In genomic region chr10:78964952-78965633, GRCh38 we compare ENCODE assay signal across 9 cellular contexts.
DNase-seq lines count a peak whose midpoint lies in the region; ATAC-seq and TF ChIP-seq lines count a peak whose summit lies in the region.
"Had no signal": no experiment of that assay in that cellular context is flagged by ENCODE, and none has a peak within 500 bp of the region (broad histone marks: within the 10 kb centered on the region; RNA-seq: fewer than 3 reads in every experiment).

No MANE protein-coding gene starts in this region.

- no peaks in the 10 kb centered on the region for H3K79me2 ChIP-seq in GM23338 (replicated peaks; ENCODE audit: insufficient read depth)
- H3K79me2 ChIP-seq in PC-3 (ENCODE audit: low read length), result no peaks in the 10 kb centered on the region

- intact Hi-C loops in PC-3 (cut with micrococcal nuclease), result loop anchor here (1.0 to 2.0 kb wide), 7 partner anchors 8 to 230 kb away; no protein-coding TSS in a partner anchor

- H3K27me3 Mint-ChIP-seq in GM23338 (ENCODE audit: insufficient read depth, low read depth, poor library complexity), result peaks cover 22% of the 10 kb centered on the region
- no peaks in the 10 kb centered on the region for H3K27me3 Mint-ChIP-seq in stimulated activated naive CD8-positive, alpha-beta T cell treated with anti-CD3 and anti-CD28 coated beads, Interleukin-15, amount 100 ng/mL, for 72 hours

- TF ChIP-seq CTCF in GM23338 (conservative IDR thresholded peaks at IDR 0.05; ENCODE audit: low read depth in 2 of 2) (0 out of 4 replicates have a peak, but pooled peaks of 1 of the 2 experiments have one; percentile 2), PC-3 (conservative IDR thresholded peaks at IDR 0.05; ENCODE audit: low read depth, low read length) (no peak), epithelial cell of proximal tubule (conservative IDR thresholded peaks at IDR 0.05; ENCODE audit: low read depth, low read length) (peak; percentile 3), omental fat pad (IDR thresholded peaks at IDR 0.05) (no peak)

- H3K4me1 Mint-ChIP-seq in GM23338, result peaks cover 40% of the 10 kb centered on the region
- H3K4me1 Mint-ChIP-seq in stimulated activated naive CD8-positive, alpha-beta T cell treated with anti-CD3 and anti-CD28 coated beads, Interleukin-15, amount 100 ng/mL, for 72 hours, result no peaks in the 10 kb centered on the region

- H2AFZ ChIP-seq in GM23338 (no peak overlapping the region), PC-3 (ENCODE audit: low read length) (peak overlapping the region; percentile 32)

- DNase-seq in GM23338 (ENCODE audit: low spot score) (peak; percentile 81), PC-3 (peak; percentile 100), epithelial cell of proximal tubule (ENCODE audit: low read depth) (no peak), pons (ENCODE audit: low spot score) (peak; percentile 86), omental fat pad (ENCODE audit: low spot score) (no peak), ureter (ENCODE audit: low spot score) (no peak), NOMO-1 treated with DMSO at 0.1 percent for 48 hours (lab: John Stamatoyannopoulos, UW; ENCODE audit: unreplicated experiment) (no peak)
- no peak for DNase-seq in stimulated activated naive CD8-positive, alpha-beta T cell treated with anti-CD3 and anti-CD28 coated beads, Interleukin-15, amount 100 ng/mL, for 72 hours

- POLR2A ChIA-PET in PC-3 (lab: Charles Lee; ENCODE audit: unreplicated experiment), result interaction anchor here (0.5 to 2.4 kb wide), 8 partner anchors 9 to 375 kb away, joined by 3 to 18 read pairs (median 4); no protein-coding TSS in a partner anchor

- no peaks in the 10 kb centered on the region for H3K9me3 Mint-ChIP-seq in GM23338
- no peaks in the 10 kb centered on the region for H3K9me3 Mint-ChIP-seq in stimulated activated naive CD8-positive, alpha-beta T cell treated with anti-CD3 and anti-CD28 coated beads, Interleukin-15, amount 100 ng/mL, for 72 hours

- peak overlapping the region; percentile 97 for H3K27ac Mint-ChIP-seq in GM23338
- no peak overlapping the region for H3K27ac Mint-ChIP-seq in stimulated activated naive CD8-positive, alpha-beta T cell treated with anti-CD3 and anti-CD28 coated beads, Interleukin-15, amount 100 ng/mL, for 72 hours

- no peak overlapping the region; the same call in 2 of the 3 replicates for H3K4me3 Mint-ChIP-seq in GM23338
- no peak overlapping the region for H3K4me3 Mint-ChIP-seq in stimulated activated naive CD8-positive, alpha-beta T cell treated with anti-CD3 and anti-CD28 coated beads, Interleukin-15, amount 100 ng/mL, for 72 hours

- H3F3A ChIP-seq in GM23338 (replicated peaks; ENCODE audit: low read depth) (no peaks in the 10 kb centered on the region), PC-3 (ENCODE audit: low read length, unreplicated experiment) (no peaks in the 10 kb centered on the region)

- H3K36me3 ChIP-seq in GM23338 (ENCODE audit: insufficient read depth), result no peaks in the 10 kb centered on the region
- H3K36me3 ChIP-seq in PC-3 (ENCODE audit: low read depth, low read length), result no peaks in the 10 kb centered on the region
- H3K36me3 ChIP-seq: tibial artery had no signal

- H3K27ac ChIP-seq in GM23338 (ENCODE audit: low read depth) (no peak overlapping the region), PC-3 (ENCODE audit: low read length) (peak overlapping the region; percentile 66)
- H3K27ac ChIP-seq: tibial artery had no signal

- H4K20me1 ChIP-seq in GM23338 (replicated peaks; ENCODE audit: insufficient read depth) (no peaks in the 10 kb centered on the region), PC-3 (ENCODE audit: low read length) (no peaks in the 10 kb centered on the region)

- H3K4me2 ChIP-seq in GM23338 (peak overlapping the region; percentile 62), PC-3 (ENCODE audit: low read length) (peak overlapping the region; percentile 50)

- ATAC-seq in GM23338 (peak; percentile 90), PC-3 (peak; percentile 93), omental fat pad (ENCODE audit: low FRiP score) (no peak)
- ATAC-seq in stimulated activated naive CD8-positive, alpha-beta T cell treated with anti-CD3 and anti-CD28 coated beads, Interleukin-15, amount 100 ng/mL, for 72 hours, result no peak

- no TSS peak for BruUV-seq in PC-3 (replicated peaks; lab: Mats Ljungman, UMichigan)

- H3K27me3 ChIP-seq in GM23338 (ENCODE audit: insufficient read depth) (no peaks in the 10 kb centered on the region), PC-3 (ENCODE audit: low read length) (no peaks in the 10 kb centered on the region)
- H3K27me3 ChIP-seq: tibial artery had no signal

- H3K4me1 ChIP-seq in GM23338 (ENCODE audit: insufficient read depth) (peaks cover 14% of the 10 kb centered on the region; the same call in 1 of the 2 replicates), PC-3 (ENCODE audit: insufficient read depth, low read length) (peaks cover 37% of the 10 kb centered on the region)

- H3K9me3 ChIP-seq in PC-3 (ENCODE audit: low read length), result no peaks in the 10 kb centered on the region
- H3K9me3 ChIP-seq: tibial artery had no signal

- H3K36me3 Mint-ChIP-seq in GM23338 (ENCODE audit: low read depth), result no peaks in the 10 kb centered on the region

- CTCF ChIA-PET in PC-3 (lab: Charles Lee), result interaction anchor here (0.6 to 1.6 kb wide), 9 partner anchors 9 to 1193 kb away, joined by 3 to 14 read pairs (median 4); no protein-coding TSS in a partner anchor

- H3K9me2 ChIP-seq in GM23338 (ENCODE audit: insufficient read depth), result no peaks in the 10 kb centered on the region
- H3K9me2 ChIP-seq in PC-3 (replicated peaks; ENCODE audit: low read length), result no peaks in the 10 kb centered on the region

- H3K4me3 ChIP-seq in GM23338 (0 out of 2 replicates have a peak overlapping the region, but pooled peaks have one; percentile 35), PC-3 (ENCODE audit: low read length) (peak overlapping the region; percentile 2; the same call in 1 of the 2 replicates), epithelial cell of proximal tubule (ENCODE audit: low read depth, low read length) (no peak overlapping the region)
- H3K4me3 ChIP-seq: tibial artery had no signal

- H3K9ac ChIP-seq in PC-3 (ENCODE audit: low read length), result peak overlapping the region; percentile 64

TF ChIP-seq in GM23338, 12 proteins besides CTCF, POLR2A, EP300 and RAD21 (continues in another document):
- TF ChIP-seq JUNB (IDR thresholded peaks at IDR 0.05; ENCODE audit: unreplicated experiment) (no peak), POLR2AphosphoS5 (IDR thresholded peaks at IDR 0.05; ENCODE audit: low read depth) (no peak), CREB1 (CRISPR knock-in tag; IDR thresholded peaks at IDR 0.05; ENCODE audit: low read depth) (peak; percentile 61), NANOG (IDR thresholded peaks at IDR 0.05; ENCODE audit: borderline replicate concordance) (no peak), ZNF331 (CRISPR knock-in tag; IDR thresholded peaks at IDR 0.05; ENCODE audit: low read depth) (no peak), EZH2 (IDR thresholded peaks at IDR 0.05; ENCODE audit: low read depth, unreplicated experiment) (no peak), ZNF114 (CRISPR knock-in tag; IDR thresholded peaks at IDR 0.05) (no peak), STAT1 (IDR thresholded peaks at IDR 0.05; ENCODE audit: unreplicated experiment) (no peak), REST (IDR thresholded peaks at IDR 0.05; ENCODE audit: unreplicated experiment) (no peak), EZH2phosphoT487 (IDR thresholded peaks at IDR 0.05; ENCODE audit: unreplicated experiment) (no peak), ETS1 (IDR thresholded peaks at IDR 0.05) (no peak)

Comparison
In these comparisons a context has a peak if more than half of its experiments do, and no peak if none do; other contexts are left out.
1. ATAC-seq: peak in GM23338 (single experiment) and PC-3 (single experiment); none in omental fat pad (single experiment) and stimulated activated naive CD8-positive, alpha-beta T cell treated with anti-CD3 and anti-CD28 coated beads, Interleukin-15, amount 100 ng/mL, for 72 hours (single experiment).
2. DNase-seq: peak in GM23338 (single experiment), PC-3 (single experiment) and pons (single experiment); none in epithelial cell of proximal tubule (single experiment), omental fat pad (single experiment), stimulated activated naive CD8-positive, alpha-beta T cell treated with anti-CD3 and anti-CD28 coated beads, Interleukin-15, amount 100 ng/mL, for 72 hours (0 of 2), ureter (single experiment) and NOMO-1 treated with DMSO at 0.1 percent for 48 hours (single experiment).